Comparison of ENCODE assay signal across 10 cellular contexts in genomic region chr9:112072721-112073553, GRCh38.
A peak's percentile ranks its signal among the peaks of the same experiment; 100 is the strongest.
DNase-seq lines count a peak whose midpoint lies in the region; FAIRE-seq and TF ChIP-seq lines count a peak whose summit lies in the region.
"Had no signal": no experiment of that assay in that cellular context is flagged by ENCODE, and none has a peak within 500 bp of the region (broad histone marks: within the 10 kb centered on the region; RNA-seq: fewer than 3 reads in every experiment).

No MANE protein-coding gene starts in this region.

- no peak for TF ChIP-seq EP300 in ovary (IDR thresholded peaks at IDR 0.05)

- in situ Hi-C loops in SK-MEL-5 (cut with HindIII; ENCODE audit: low pct_unique_long_range_greater_than_20kb, low sequenced_read_pairs) (loop anchor here (25.0 kb wide), 2 partner anchors 136 to 311 kb away; no protein-coding TSS in a partner anchor), GM13976 (cut with MboI; ENCODE audit: low sequenced_read_pairs, unreplicated experiment) (loop anchor here (5.0 to 10.0 kb wide), 2 partner anchors 36 to 158 kb away; no protein-coding TSS in a partner anchor)

- peak overlapping the region; percentile 80 for H3K9ac ChIP-seq in skeletal muscle satellite cell (ENCODE audit: low read depth, low read length)

- H3K9me3 ChIP-seq in skeletal muscle satellite cell (replicated peaks; ENCODE audit: low read length), result no peaks in the 10 kb centered on the region
- H3K9me3 ChIP-seq in ovary, result no peaks in the 10 kb centered on the region
- H3K9me3 ChIP-seq: pancreas had no signal

- H3K4me3 ChIP-seq in fibroblast of villous mesenchyme (ENCODE audit: low read depth, low read length) (no peak overlapping the region), skeletal muscle satellite cell (ENCODE audit: low read length) (no peak overlapping the region), ovary (no peak overlapping the region)
- H3K4me3 ChIP-seq: pancreas had no signal

- no peaks in the 10 kb centered on the region for H3K27me3 ChIP-seq in skeletal muscle satellite cell (ENCODE audit: control insufficient read depth, insufficient read depth, low read length)
- no peaks in the 10 kb centered on the region for H3K27me3 ChIP-seq in ovary
- H3K27me3 ChIP-seq: pancreas had no signal

- 69 to 74% (median 72%) methylated on average over 9 of the region's 9 CpGs for WGBS in ovary, 3 donors

- DNase-seq in GM04503 (ENCODE audit: low read depth) (peak; percentile 91), SK-MEL-5 (ENCODE audit: low read depth, low spot score) (peak; percentile 61), fibroblast of villous mesenchyme (ENCODE audit: low read depth) (peak; percentile 98), ovary (no peak), GM13976 (ENCODE audit: low spot score) (no peak), GM19239 (ENCODE audit: insufficient read length, low spot score) (no peak)
- no peak for DNase-seq in stimulated activated CD8-positive, alpha-beta memory T cell treated with anti-CD3 and anti-CD28 coated beads, Interleukin-4, amount 100 ng/mL, for 48 hours
- DNase-seq: GDM1, pancreas had no signal

- peak overlapping the region; percentile 42 for H3K4me2 ChIP-seq in skeletal muscle satellite cell (ENCODE audit: low read length)

- H3K36me3 ChIP-seq in skeletal muscle satellite cell (ENCODE audit: insufficient read depth, low read length) (no peaks in the 10 kb centered on the region), ovary (no peaks in the 10 kb centered on the region)
- H3K36me3 ChIP-seq: pancreas had no signal

- H3K27ac ChIP-seq in ovary, result no peak overlapping the region

- TF ChIP-seq POLR2A in ovary (IDR thresholded peaks at IDR 0.05), result no peak

- intact Hi-C loops in ovary (cut with DNase I), result loop anchor here (5.0 to 10.0 kb wide), 3 partner anchors 176 to 478 kb away; partner anchors contain the start of genes PTGR1 (in 2 of the 4) and UGCG (in 1 of the 4)

- peaks cover 34% of the 10 kb centered on the region for H3K4me1 ChIP-seq in skeletal muscle satellite cell (ENCODE audit: control insufficient read depth, insufficient read depth, low read length)
- no peaks in the 10 kb centered on the region for H3K4me1 ChIP-seq in ovary (ENCODE audit: insufficient read depth)

- FAIRE-seq in GM19239 (lab: Jason Lieb, UNC), result no peak
- FAIRE-seq: pancreas had no signal

- no peak for TF ChIP-seq CTCF in fibroblast of villous mesenchyme (IDR thresholded peaks at IDR 0.05; ENCODE audit: insufficient read depth, low read depth, low read length)
- TF ChIP-seq CTCF in ovary (IDR thresholded peaks at IDR 0.05), result no peak
- no peak for TF ChIP-seq CTCF in GM13976 (IDR thresholded peaks at IDR 0.05; ENCODE audit: borderline replicate concordance, control extremely low read depth, extremely low read depth, insufficient read depth, missing control alignments)

Comparison
In these comparisons a context has a peak if more than half of its experiments do, and no peak if none do; other contexts are left out.
1. DNase-seq: peak in GM04503 (single experiment), SK-MEL-5 (single experiment) and fibroblast of villous mesenchyme (single experiment); none in ovary (0 of 5), GM13976 (single experiment), stimulated activated CD8-positive, alpha-beta memory T cell treated with anti-CD3 and anti-CD28 coated beads, Interleukin-4, amount 100 ng/mL, for 48 hours (single experiment) and GM19239 (single experiment).